20 cellular contexts compared by ENCODE assay signal in genomic region chr6:5510734-5511133, GRCh38.
"Had no signal": no experiment of that assay in that cellular context is flagged by ENCODE, and none has a peak within 500 bp of the region (broad histone marks: within the 10 kb centered on the region; RNA-seq: fewer than 3 reads in every experiment).

No MANE protein-coding gene starts in this region.

- H3K27ac Mint-ChIP-seq: progenitor cell of endocrine pancreas had no signal

- H3K27me3 Mint-ChIP-seq: naive B cell, progenitor cell of endocrine pancreas had no signal

- H3K27me3 ChIP-seq: dorsolateral prefrontal cortex, heart right ventricle, pancreas, upper lobe of left lung, uterus had no signal

- DNase-seq: cortex of kidney; dorsolateral prefrontal cortex; effector CD8-positive, alpha-beta T cell; heart right ventricle; left cardiac atrium; left ventricle myocardium inferior; lower lobe of right lung; mesendoderm; naive B cell; occipital lobe; right cardiac atrium; small intestine; stimulated activated CD4-positive, alpha-beta T cell treated with anti-CD3 and anti-CD28 coated beads, Interleukin-12 subunit alpha, Interleukin-12 subunit beta, amount 100 ng/mL, for 4 hours; stimulated activated naive CD4-positive, alpha-beta T cell treated with Interleukin-2 at 50 U/mL for 16 hours; uterus had no signal

- H3K36me3 ChIP-seq: heart right ventricle, left ventricle myocardium inferior, lower lobe of right lung, pancreas, upper lobe of left lung, uterus had no signal

- H3K4me3 Mint-ChIP-seq: nephron had no signal

- H3K27ac ChIP-seq: heart right ventricle, left ventricle myocardium inferior, lower lobe of right lung, pancreas, upper lobe of left lung, uterus had no signal

- H3K9me3 Mint-ChIP-seq: naive B cell, nephron had no signal

- ATAC-seq: esophagus mucosa, left cardiac atrium, pancreas, right cardiac atrium had no signal

- H3K4me1 ChIP-seq: lower lobe of right lung, pancreas, upper lobe of left lung, uterus had no signal

- H3K9me3 ChIP-seq: heart right ventricle, left ventricle myocardium inferior, lower lobe of right lung, pancreas, upper lobe of left lung, uterus had no signal

- H3K4me3 ChIP-seq: heart right ventricle, left ventricle myocardium inferior, lower lobe of right lung, pancreas, upper lobe of left lung, uterus had no signal
